16 cellular contexts compared by ENCODE assay signal in the genomic region with DNA sequence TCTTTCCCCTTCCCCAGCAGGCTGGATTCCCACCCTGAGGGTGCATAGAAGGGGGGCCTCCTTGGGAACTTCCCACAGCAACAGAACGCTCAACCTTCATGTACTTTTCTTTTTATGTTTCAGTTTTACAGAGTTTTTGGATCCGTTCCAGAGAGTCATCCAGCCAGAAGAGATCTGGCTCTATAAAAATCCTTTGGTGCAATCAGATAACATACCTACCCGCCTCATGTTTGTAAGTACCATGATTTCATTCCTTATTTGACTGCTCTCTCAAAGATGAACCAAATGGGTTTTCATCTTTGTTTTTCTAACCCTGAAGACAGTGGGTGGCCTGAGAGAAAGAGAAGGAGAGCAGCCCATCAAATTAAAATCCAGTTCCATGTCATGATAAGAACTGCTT. TPM values are rescaled to one million over a fixed set of nuclear protein-coding genes. Genes with fewer than 3 reads are reported as not detected.
A peak's percentile ranks its signal among the peaks of the same experiment; 100 is the strongest.
DNase-seq lines count a peak whose midpoint lies in the region; ATAC-seq and TF ChIP-seq lines count a peak whose summit lies in the region.
"Had no signal": no experiment of that assay in that cellular context is flagged by ENCODE, and none has a peak within 500 bp of the region (broad histone marks: within the 10 kb centered on the region; RNA-seq: fewer than 3 reads in every experiment).

No MANE protein-coding gene starts in this region.

- DNase-seq in Daoy (ENCODE audit: low read depth) (peak; percentile 10), M059J (ENCODE audit: low read depth) (peak; percentile 82), astrocyte of the spinal cord (ENCODE audit: low read depth, low spot score) (peak; percentile 52), kidney glomerular epithelial cell (lab: John Stamatoyannopoulos, UW) (peak; percentile 42), erythroblast (lab: John Stamatoyannopoulos, UW) (no peak), tibial nerve (ENCODE audit: low spot score in 2 of 2) (no peak)
- DNase-seq: activated CD4-positive, alpha-beta T cell treated with anti-CD3 and anti-CD28 coated beads for 4 hours; immature natural killer cell; NCI-H187 treated with DMSO at 0.1 percent for 48 hours; NK-92 treated with Interleukin-12 subunit alpha and Interleukin-12 subunit beta, amount 100 ng/mL, for 24 hours; pancreas had no signal

- ATAC-seq in GM21515 (IDR thresholded peaks at IDR 0.05; ENCODE audit: unreplicated experiment): no peak
- no peak for ATAC-seq in HG02571 (IDR thresholded peaks at IDR 0.05; ENCODE audit: unreplicated experiment)
- ATAC-seq: activated T-helper 17 cell treated with anti-CD3 and anti-CD28 coated beads, Interleukin-2, amount 50 U/mL, for 72 hours; pancreas had no signal

- no peak overlapping the region for H3K27ac ChIP-seq in tibial nerve
- H3K27ac ChIP-seq: pancreas had no signal

- TF ChIP-seq CTCF in astrocyte of the spinal cord (IDR thresholded peaks at IDR 0.05; ENCODE audit: low read depth, low read length) (no peak), tibial nerve (IDR thresholded peaks at IDR 0.05) (no peak)

- no peak for TF ChIP-seq EP300 in tibial nerve (IDR thresholded peaks at IDR 0.05)

- H3K9me3 ChIP-seq in tibial nerve: no peaks in the 10 kb centered on the region
- H3K9me3 ChIP-seq: pancreas had no signal

- 62 to 66% methylated on average over 3 of the region's 3 CpGs for WGBS in tibial nerve, 2 donors

- in situ Hi-C loops in astrocyte of the spinal cord (cut with HindIII; ENCODE audit: low sequenced_read_pairs): no loop called here

- H3K4me1 ChIP-seq in tibial nerve: no peaks in the 10 kb centered on the region
- H3K4me1 ChIP-seq: pancreas had no signal

- TF ChIP-seq POLR2A in erythroblast (IDR thresholded peaks at IDR 0.05; ENCODE audit: low read length) (no peak), tibial nerve (IDR thresholded peaks at IDR 0.05) (no peak)

- no peak overlapping the region for H3K4me3 ChIP-seq in astrocyte of the spinal cord (ENCODE audit: low read depth, low read length)
- no peak overlapping the region for H3K4me3 ChIP-seq in tibial nerve
- H3K4me3 ChIP-seq: pancreas had no signal

- H3K27me3 ChIP-seq in tibial nerve: no peaks in the 10 kb centered on the region
- H3K27me3 ChIP-seq: pancreas had no signal

- no peaks in the 10 kb centered on the region for H3K36me3 ChIP-seq in tibial nerve
- H3K36me3 ChIP-seq: pancreas had no signal

RNA-seq across cellular contexts. Expression of a gene that starts 46.7 kb away (rescaled TPM):
- total RNA-seq in Daoy (2014; rRNA removed; shearing (Covaris generic)): 3.9 and 15.8 TPM in 2 replicates
- 55.4 and 69.2 TPM in 2 replicates for total RNA-seq in M059J (2014; rRNA removed; shearing (Covaris generic))
- not detected for total RNA-seq in tibial nerve
- total RNA-seq: activated T-helper 17 cell treated with anti-CD3 and anti-CD28 coated beads, Interleukin-2, amount 50 U/mL, for 72 hours; esophagus mucosa; NCI-H460 had no signal

Comparison
In these comparisons a context has a peak if more than half of its experiments do, and no peak if none do; other contexts are left out.
1. DNase-seq: peak in Daoy (single experiment), M059J (single experiment), astrocyte of the spinal cord (single experiment) and kidney glomerular epithelial cell (single experiment); none in erythroblast (0 of 2) and tibial nerve (0 of 2).